In genomic region chr9:130576176-130576575, GRCh38 we compare ENCODE assay signal across 11 cellular contexts.
"Had no signal": no experiment of that assay in that cellular context is flagged by ENCODE, and none has a peak within 500 bp of the region (broad histone marks: within the 10 kb centered on the region; RNA-seq: fewer than 3 reads in every experiment).

No MANE protein-coding gene starts in this region.

- H3K36me3 Mint-ChIP-seq: naive B cell had no signal

- H2AFZ ChIP-seq: parathyroid adenoma had no signal

- H3K9me3 Mint-ChIP-seq: activated CD4-positive, alpha-beta memory T cell treated with anti-CD3 and anti-CD28 coated beads, Interleukin-2, amount 10 ng/mL, durations not matched to agents 7 days and 5 days; activated naive CD8-positive, alpha-beta T cell treated with anti-CD3 and anti-CD28 coated beads, Interleukin-2, amount 50 U/mL, for 24 hours; activated T-cell treated with anti-CD3 and anti-CD28 coated beads, Interleukin-2, amount 50 U/mL, for 72 hours; naive B cell had no signal

- H3K27ac ChIP-seq: parathyroid adenoma, skin epidermis, stomach, WERI-Rb-1 had no signal

- DNase-seq: activated CD4-positive, alpha-beta memory T cell treated with anti-CD3 and anti-CD28 coated beads, Interleukin-2, amount 10 ng/mL, durations not matched to agents 7 days and 5 days; activated CD4-positive, alpha-beta T cell treated with anti-CD3 and anti-CD28 coated beads for 36 hours; activated naive CD8-positive, alpha-beta T cell treated with anti-CD3 and anti-CD28 coated beads, Interleukin-2, amount 50 U/mL, for 24 hours; activated T-cell treated with anti-CD3 and anti-CD28 coated beads, Interleukin-2, amount 50 U/mL, for 72 hours; foreskin melanocyte; naive B cell; stomach; WERI-Rb-1 had no signal

- H3K27me3 ChIP-seq: stomach had no signal

- H3K27me3 Mint-ChIP-seq: activated CD4-positive, alpha-beta memory T cell treated with anti-CD3 and anti-CD28 coated beads, Interleukin-2, amount 10 ng/mL, durations not matched to agents 7 days and 5 days; activated CD4-positive, alpha-beta T cell treated with anti-CD3 and anti-CD28 coated beads for 36 hours; activated naive CD8-positive, alpha-beta T cell treated with anti-CD3 and anti-CD28 coated beads, Interleukin-2, amount 50 U/mL, for 24 hours; naive B cell had no signal

- ATAC-seq: activated CD4-positive, alpha-beta T cell treated with anti-CD3 and anti-CD28 coated beads for 36 hours; activated naive CD8-positive, alpha-beta T cell treated with anti-CD3 and anti-CD28 coated beads, Interleukin-2, amount 50 U/mL, for 24 hours; activated T-cell treated with anti-CD3 and anti-CD28 coated beads, Interleukin-2, amount 50 U/mL, for 72 hours had no signal

- H3K27ac Mint-ChIP-seq: activated CD4-positive, alpha-beta memory T cell treated with anti-CD3 and anti-CD28 coated beads, Interleukin-2, amount 10 ng/mL, durations not matched to agents 7 days and 5 days; activated CD4-positive, alpha-beta T cell treated with anti-CD3 and anti-CD28 coated beads for 36 hours; activated naive CD8-positive, alpha-beta T cell treated with anti-CD3 and anti-CD28 coated beads, Interleukin-2, amount 50 U/mL, for 24 hours; activated T-cell treated with anti-CD3 and anti-CD28 coated beads, Interleukin-2, amount 50 U/mL, for 72 hours; naive B cell had no signal

- H3K4me3 Mint-ChIP-seq: activated CD4-positive, alpha-beta memory T cell treated with anti-CD3 and anti-CD28 coated beads, Interleukin-2, amount 10 ng/mL, durations not matched to agents 7 days and 5 days; activated CD4-positive, alpha-beta T cell treated with anti-CD3 and anti-CD28 coated beads for 36 hours; activated naive CD8-positive, alpha-beta T cell treated with anti-CD3 and anti-CD28 coated beads, Interleukin-2, amount 50 U/mL, for 24 hours; activated T-cell treated with anti-CD3 and anti-CD28 coated beads, Interleukin-2, amount 50 U/mL, for 72 hours had no signal

- H3K9ac ChIP-seq: parathyroid adenoma had no signal

- H3K9me3 ChIP-seq: stomach had no signal

- H3K36me3 ChIP-seq: stomach had no signal

- H3K4me3 ChIP-seq: lung, skin epidermis, stomach had no signal
